Comparison of ENCODE assay signal across 9 cellular contexts in the genomic region with DNA sequence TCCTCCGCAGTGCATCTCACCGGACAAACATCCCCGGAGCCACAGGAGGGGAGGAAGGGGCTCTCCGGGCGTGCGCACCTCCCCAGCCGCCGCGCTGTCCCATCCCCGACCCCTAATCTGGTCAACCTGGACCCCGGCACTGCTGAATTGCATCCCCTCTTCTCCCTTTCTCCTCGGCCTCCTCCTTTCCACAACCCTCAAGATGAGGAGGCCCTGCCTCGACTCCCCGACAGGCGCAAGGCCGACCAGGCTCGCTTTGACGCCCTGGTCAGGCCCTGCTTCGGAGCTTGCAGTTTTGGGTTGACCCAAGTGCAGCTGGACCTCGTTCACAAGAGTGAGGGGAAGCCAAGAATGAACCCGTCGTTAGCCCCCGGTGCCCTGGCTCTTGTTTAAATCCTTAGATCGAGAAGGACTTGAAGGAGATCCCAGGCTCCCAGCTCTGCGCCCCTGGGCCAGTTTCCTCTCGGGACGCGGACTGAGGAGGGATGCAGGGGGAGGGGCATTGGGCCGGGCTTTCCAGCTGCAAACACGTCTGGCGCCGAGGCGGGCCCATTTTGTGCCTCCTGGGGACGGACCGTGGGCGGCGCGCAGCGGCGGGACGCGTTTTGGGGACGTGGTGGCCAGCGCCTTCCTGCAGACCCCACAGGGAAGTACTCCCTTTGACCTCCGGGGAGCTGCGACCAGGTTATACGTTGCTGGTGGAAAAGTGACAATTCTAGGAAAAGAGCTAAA. TPM values are rescaled to one million over a fixed set of nuclear protein-coding genes. Genes with fewer than 3 reads are reported as not detected.
A peak's percentile ranks its signal among the peaks of the same experiment; 100 is the strongest.
DNase-seq lines count a peak whose midpoint lies in the region; ATAC-seq and TF ChIP-seq lines count a peak whose summit lies in the region.
"Had no signal": no experiment of that assay in that cellular context is flagged by ENCODE, and none has a peak within 500 bp of the region (broad histone marks: within the 10 kb centered on the region; RNA-seq: fewer than 3 reads in every experiment).

No MANE protein-coding gene starts in this region.

- H3K27ac Mint-ChIP-seq in brain = peak overlapping the region in 4 of 5 experiments; percentile 42 to 78 (median 74)
- H3K27ac Mint-ChIP-seq in stimulated activated naive CD8-positive, alpha-beta T cell treated with anti-CD3 and anti-CD28 coated beads, Interleukin-15, Interleukin-2, amounts not matched to agents 100 ng/mL and 50 ng/mL, for 24 hours = no peak overlapping the region

- H3K36me3 Mint-ChIP-seq in brain = no peaks in the 10 kb centered on the region
- H3K36me3 Mint-ChIP-seq in stimulated activated naive CD8-positive, alpha-beta T cell treated with anti-CD3 and anti-CD28 coated beads, Interleukin-15, Interleukin-2, amounts not matched to agents 100 ng/mL and 50 ng/mL, for 24 hours (ENCODE audit: low read depth) = no peaks in the 10 kb centered on the region

- TF ChIP-seq CTCF in brain (conservative IDR thresholded peaks at IDR 0.05) = no peak
- TF ChIP-seq CTCF in omental fat pad (IDR thresholded peaks at IDR 0.05) = no peak

- DNase-seq in DMS53 (lab: John Stamatoyannopoulos, UW) (peak; percentile 43), DMS53 treated with DMSO at 0.1 percent for 48 hours (lab: John Stamatoyannopoulos, UW; ENCODE audit: unreplicated experiment) (no peak), left kidney (ENCODE audit: low read depth, low spot score) (peak; percentile 64), omental fat pad (ENCODE audit: low spot score) (no peak), mucosa of gallbladder (ENCODE audit: low spot score) (no peak)

- H3K27me3 Mint-ChIP-seq in brain = peaks cover 81% of the 10 kb centered on the region
- peaks cover 77% of the 10 kb centered on the region for H3K27me3 Mint-ChIP-seq in stimulated activated naive CD8-positive, alpha-beta T cell treated with anti-CD3 and anti-CD28 coated beads, Interleukin-15, Interleukin-2, amounts not matched to agents 100 ng/mL and 50 ng/mL, for 24 hours

- ATAC-seq in omental fat pad (ENCODE audit: low FRiP score) = no peak
- ATAC-seq in GM21528 (IDR thresholded peaks at IDR 0.05; ENCODE audit: low FRiP score, unreplicated experiment) = no peak

- peaks cover 0 to 4% (median 0%) of the 10 kb centered on the region in 5 experiments for H3K9me3 Mint-ChIP-seq in brain
- no peaks in the 10 kb centered on the region for H3K9me3 Mint-ChIP-seq in stimulated activated naive CD8-positive, alpha-beta T cell treated with anti-CD3 and anti-CD28 coated beads, Interleukin-15, Interleukin-2, amounts not matched to agents 100 ng/mL and 50 ng/mL, for 24 hours

- peak overlapping the region; percentile 86 to 91 (median 89) for H3K4me3 Mint-ChIP-seq in brain
- H3K4me3 Mint-ChIP-seq in stimulated activated naive CD8-positive, alpha-beta T cell treated with anti-CD3 and anti-CD28 coated beads, Interleukin-15, Interleukin-2, amounts not matched to agents 100 ng/mL and 50 ng/mL, for 24 hours = peak overlapping the region; percentile 55

- H3K4me1 Mint-ChIP-seq in brain = peaks cover 56% of the 10 kb centered on the region
- H3K4me1 Mint-ChIP-seq in stimulated activated naive CD8-positive, alpha-beta T cell treated with anti-CD3 and anti-CD28 coated beads, Interleukin-15, Interleukin-2, amounts not matched to agents 100 ng/mL and 50 ng/mL, for 24 hours (ENCODE audit: low read depth) = peaks cover 50% of the 10 kb centered on the region

RNA-seq across cellular contexts. Expression of a gene that starts 2.5 kb away (rescaled TPM):
- polyA plus RNA-seq in brain (ENCODE audit: insufficient read depth, low read depth, low replicate concordance) = 4.7 TPM
- total RNA-seq in omental fat pad (100 to 1,000 TPM; 135 to 272 (median 163) TPM), mucosa of gallbladder (51.5 TPM)
- total RNA-seq: activated CD8-positive, alpha-beta memory T cell treated with anti-CD3 and anti-CD28 coated beads for 36 hours had no signal

Comparison
In these comparisons a context has a peak if more than half of its experiments do, and no peak if none do; other contexts are left out.
1. DNase-seq: peak in DMS53 (single experiment) and left kidney (single experiment); none in DMS53 treated with DMSO at 0.1 percent for 48 hours (single experiment), omental fat pad (single experiment) and mucosa of gallbladder (single experiment).